In genomic region chr2:81467096-81467495, GRCh38 we compare ENCODE assay signal across 15 cellular contexts.
DNase-seq lines count a peak whose midpoint lies in the region; ATAC-seq and TF ChIP-seq lines count a peak whose summit lies in the region.
"Had no signal": no experiment of that assay in that cellular context is flagged by ENCODE, and none has a peak within 500 bp of the region (broad histone marks: within the 10 kb centered on the region; RNA-seq: fewer than 3 reads in every experiment).

No MANE protein-coding gene starts in this region.

- no peaks in the 10 kb centered on the region for H3K9me3 ChIP-seq in esophagus muscularis mucosa
- H3K9me3 ChIP-seq: Caco-2, HAP-1 had no signal

- no peak overlapping the region for H3K4me3 ChIP-seq in esophagus muscularis mucosa
- H3K4me3 ChIP-seq: HAP-1 had no signal

- TF ChIP-seq CTCF in WTC11 (IDR thresholded peaks at IDR 0.05): no peak
- TF ChIP-seq CTCF in esophagus muscularis mucosa (IDR thresholded peaks at IDR 0.05): no peak

- TF ChIP-seq EP300 in esophagus muscularis mucosa (IDR thresholded peaks at IDR 0.05): no peak

- 96% methylated on average over 24 of the region's 29 CpGs for WGBS in esophagus muscularis mucosa

- H3K4me1 Mint-ChIP-seq in WTC11: no peaks in the 10 kb centered on the region

- no peak for ATAC-seq in left lobe of liver
- no peak for ATAC-seq in GM19455 (IDR thresholded peaks at IDR 0.05; ENCODE audit: unreplicated experiment)
- ATAC-seq in WTC11: no peak
- ATAC-seq: Panc1 had no signal

- H3K27me3 Mint-ChIP-seq in WTC11 (ENCODE audit: low read depth): no peaks in the 10 kb centered on the region
- H3K27me3 Mint-ChIP-seq: CD4-positive, alpha-beta T cell had no signal

- no peaks in the 10 kb centered on the region for H3K4me1 ChIP-seq in esophagus muscularis mucosa
- H3K4me1 ChIP-seq: Caco-2 had no signal

- H3K27ac ChIP-seq in esophagus muscularis mucosa (replicated peaks in 1 of 4): no peak overlapping the region

- no peak for TF ChIP-seq POLR2A in esophagus muscularis mucosa (IDR thresholded peaks at IDR 0.05; ENCODE audit: low read depth)

- H3K36me3 Mint-ChIP-seq in WTC11: no peaks in the 10 kb centered on the region

- no peak overlapping the region for H3K4me3 Mint-ChIP-seq in WTC11
- H3K4me3 Mint-ChIP-seq: CD4-positive, alpha-beta T cell had no signal

- H3K36me3 ChIP-seq in esophagus muscularis mucosa: no peaks in the 10 kb centered on the region
- H3K36me3 ChIP-seq: HAP-1 had no signal

- POLR2A ChIA-PET in WTC11 (lab: Charles Lee): no interaction called here

- CTCF ChIA-PET in WTC11 (lab: Charles Lee): no interaction called here

- H3K27me3 ChIP-seq in esophagus muscularis mucosa: no peaks in the 10 kb centered on the region

- peak; percentile 55 for DNase-seq in activated effector memory CD4-positive, alpha-beta T cell treated with anti-CD3 and anti-CD28 coated beads, Interleukin-2, amount 50 U/mL, for 16 hours
- DNase-seq in activated effector memory CD4-positive, alpha-beta T cell treated with Interleukin-2 at 50 U/mL for 16 hours: no peak
- DNase-seq in NCI-H146 (lab: John Stamatoyannopoulos, UW) (peak; percentile 27), left lobe of liver (ENCODE audit: low spot score) (peak; percentile 37), posterior vena cava (ENCODE audit: low spot score) (peak; percentile 67), WTC11 (ENCODE audit: low spot score) (no peak), esophagus muscularis mucosa (ENCODE audit: extremely low spot score) (no peak)
- DNase-seq: Caco-2; CD4-positive, alpha-beta T cell; NCI-H1930; NCI-H345; NCI-H526 had no signal

- intact Hi-C loops in posterior vena cava (cut with DNase I) (no loop called here), esophagus muscularis mucosa (cut with DNase I) (no loop called here)

- peaks cover 4% of the 10 kb centered on the region for H3K9me3 Mint-ChIP-seq in WTC11

- no peak overlapping the region for H3K27ac Mint-ChIP-seq in WTC11
- H3K27ac Mint-ChIP-seq: CD4-positive, alpha-beta T cell had no signal

TF ChIP-seq in WTC11, 78 proteins besides CTCF, POLR2A, EP300 and RAD21:
- TF ChIP-seq SMAD3 (CRISPR knock-in tag; IDR thresholded peaks at IDR 0.05; ENCODE audit: borderline replicate concordance) (no peak), JUN (CRISPR knock-in tag; IDR thresholded peaks at IDR 0.05) (no peak), ZBTB43 (CRISPR knock-in tag; IDR thresholded peaks at IDR 0.05) (no peak), ZNF138 (CRISPR knock-in tag; conservative IDR thresholded peaks at IDR 0.05) (no peak), TEAD1 (CRISPR knock-in tag; IDR thresholded peaks at IDR 0.05) (no peak), CBFB (CRISPR knock-in tag; IDR thresholded peaks at IDR 0.05; ENCODE audit: low read depth) (no peak), RORB (CRISPR knock-in tag; IDR thresholded peaks at IDR 0.05) (no peak), USF2 (CRISPR knock-in tag; IDR thresholded peaks at IDR 0.05) (no peak)

Comparison
In these comparisons a context has a peak if more than half of its experiments do, and no peak if none do; other contexts are left out.
1. DNase-seq: peak in activated effector memory CD4-positive, alpha-beta T cell treated with anti-CD3 and anti-CD28 coated beads, Interleukin-2, amount 50 U/mL, for 16 hours (single experiment), NCI-H146 (single experiment), left lobe of liver (single experiment) and posterior vena cava (single experiment); none in activated effector memory CD4-positive, alpha-beta T cell treated with Interleukin-2 at 50 U/mL for 16 hours (single experiment), WTC11 (single experiment) and esophagus muscularis mucosa (single experiment).